Comparison of ENCODE assay signal across 15 cellular contexts in the genomic region with DNA sequence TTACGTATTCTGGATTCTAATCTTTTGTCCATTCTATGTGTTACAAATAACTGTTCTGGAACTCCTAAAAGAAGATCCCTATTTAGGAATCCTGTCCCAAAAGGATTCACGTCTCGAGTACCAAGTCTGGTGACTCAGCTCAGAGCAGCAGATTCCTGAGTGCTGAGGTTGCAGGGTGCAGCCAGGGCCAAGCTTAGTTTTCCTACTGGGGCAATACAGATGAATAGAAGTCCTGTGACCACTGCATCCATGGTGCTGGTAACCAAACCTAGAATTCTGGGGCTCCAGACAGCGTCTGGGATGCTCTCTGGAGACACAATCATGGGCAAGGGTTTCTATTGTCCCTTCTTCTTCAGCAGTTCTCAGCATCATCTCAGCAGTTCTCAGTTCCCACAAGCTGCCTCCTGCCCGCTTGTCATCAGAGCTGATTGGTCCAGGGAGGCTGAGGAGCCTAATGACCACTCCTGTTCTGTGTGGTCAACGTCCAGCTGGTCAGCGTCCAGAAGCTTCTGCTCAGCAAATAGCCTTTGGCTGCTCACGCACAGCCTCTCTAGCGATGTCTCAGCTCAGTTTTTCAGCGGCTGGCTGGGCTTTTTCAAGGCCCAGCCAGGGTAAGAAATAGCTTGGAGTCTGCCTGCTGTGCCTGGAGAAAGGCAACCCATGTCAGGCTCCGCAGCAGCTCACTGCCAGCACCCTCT. TPM values are rescaled to one million over a fixed set of nuclear protein-coding genes. Genes with fewer than 3 reads are reported as not detected.
DNase-seq lines count a peak whose midpoint lies in the region; ATAC-seq and TF ChIP-seq lines count a peak whose summit lies in the region.
"Had no signal": no experiment of that assay in that cellular context is flagged by ENCODE, and none has a peak within 500 bp of the region (broad histone marks: within the 10 kb centered on the region; RNA-seq: fewer than 3 reads in every experiment).

No MANE protein-coding gene starts in this region.

- in situ Hi-C loops in Caki2 (cut with HindIII; ENCODE audit: low pct_unique_long_range_greater_than_20kb, low sequenced_read_pairs) (no loop called here), GM13976 (cut with MboI; ENCODE audit: low sequenced_read_pairs, unreplicated experiment) (no loop called here)

- H3K27ac ChIP-seq in neural progenitor cell = no peak overlapping the region

- no peak overlapping the region for H3K4me3 ChIP-seq in neural progenitor cell

- no peaks in the 10 kb centered on the region for H4K20me1 ChIP-seq in neural progenitor cell (ENCODE audit: low read depth)

- DNase-seq in Caki2 (ENCODE audit: low read depth) (peak; percentile 13), RPMI7951 (ENCODE audit: low read depth) (peak; percentile 83), fibroblast of peridontal ligament (ENCODE audit: extremely low read depth) (peak; percentile 42), neural progenitor cell (ENCODE audit: low spot score) (peak; percentile 23), NCI-H2196 treated with DMSO at 0.1 percent for 48 hours (lab: John Stamatoyannopoulos, UW; ENCODE audit: unreplicated experiment) (no peak), GM13976 (ENCODE audit: low spot score) (no peak)
- no peak for DNase-seq in stimulated activated CD8-positive, alpha-beta memory T cell treated with anti-CD3 and anti-CD28 coated beads, Interleukin-4, amount 100 ng/mL, for 48 hours
- DNase-seq: activated CD8-positive, alpha-beta memory T cell treated with anti-CD3 and anti-CD28 coated beads, Interleukin-2, amount 50 U/mL, for 4 hours; CD8-positive, alpha-beta T cell; NCI-H1105; stimulated activated CD4-positive, alpha-beta T cell treated with anti-CD3 and anti-CD28 coated beads, Interleukin-2, amount 100 ng/mL, for 48 hours had no signal

- TF ChIP-seq CTCF in neural progenitor cell (IDR thresholded peaks at IDR 0.05) (no peak), GM13976 (IDR thresholded peaks at IDR 0.05; ENCODE audit: borderline replicate concordance, control extremely low read depth, extremely low read depth, insufficient read depth, missing control alignments) (no peak)

- no peak overlapping the region for H3K4me3 Mint-ChIP-seq in neural progenitor cell
- H3K4me3 Mint-ChIP-seq: CD8-positive, alpha-beta T cell; memory B cell had no signal

- no peaks in the 10 kb centered on the region for H3K36me3 Mint-ChIP-seq in neural progenitor cell
- H3K36me3 Mint-ChIP-seq: CD8-positive, alpha-beta T cell; memory B cell had no signal

- H3K9me3 ChIP-seq in neural progenitor cell (ENCODE audit: low read depth) = no peaks in the 10 kb centered on the region

- H3K9ac ChIP-seq in neural progenitor cell = no peak overlapping the region

- H3K4me1 Mint-ChIP-seq in neural progenitor cell = peaks cover 20% of the 10 kb centered on the region

- peaks cover 10% of the 10 kb centered on the region for H3K4me1 ChIP-seq in neural progenitor cell

- H3K9me3 Mint-ChIP-seq in neural progenitor cell = no peaks in the 10 kb centered on the region
- H3K9me3 Mint-ChIP-seq: CD8-positive, alpha-beta T cell; memory B cell had no signal

- H3K27ac Mint-ChIP-seq in neural progenitor cell = peak overlapping the region; percentile 37
- H3K27ac Mint-ChIP-seq: CD8-positive, alpha-beta T cell; memory B cell had no signal

- no peaks in the 10 kb centered on the region for H3K79me2 ChIP-seq in neural progenitor cell (ENCODE audit: low read depth)

- H3F3A ChIP-seq in neural progenitor cell (ENCODE audit: low read depth) = peaks cover 11% of the 10 kb centered on the region

- H3K27me3 ChIP-seq in neural progenitor cell = no peaks in the 10 kb centered on the region

- no peak overlapping the region for H3K4me2 ChIP-seq in neural progenitor cell

- H3K27me3 Mint-ChIP-seq in neural progenitor cell (ENCODE audit: insufficient read depth, low read depth) = no peaks in the 10 kb centered on the region

- H2AFZ ChIP-seq in neural progenitor cell (replicated peaks) = peak overlapping the region; percentile 51

- H3K36me3 ChIP-seq in neural progenitor cell = no peaks in the 10 kb centered on the region

- ATAC-seq in GM21526 (IDR thresholded peaks at IDR 0.05; ENCODE audit: low FRiP score, unreplicated experiment) = no peak
- ATAC-seq: CD8-positive, alpha-beta T cell had no signal

RNA-seq across cellular contexts. Expression of gene C7orf33, which starts 50.4 kb away (rescaled TPM):
- total RNA-seq in Caki2 (2014; rRNA removed; shearing (Covaris generic); ENCODE audit: low replicate concordance) = not detected in 2 replicates
- not detected in 2 replicates for total RNA-seq in RPMI7951 (2014; rRNA removed; shearing (Covaris generic))
- total RNA-seq in neural progenitor cell (ENCODE audit: low replicate concordance) = not detected in 2 replicates
- total RNA-seq: CD8-positive, alpha-beta T cell; dermis microvascular lymphatic vessel endothelial cell; SK-MEL-5 had no signal

Comparison
In these comparisons a context has a peak if more than half of its experiments do, and no peak if none do; other contexts are left out.
1. DNase-seq: peak in Caki2 (single experiment), RPMI7951 (single experiment), fibroblast of peridontal ligament (single experiment) and neural progenitor cell (single experiment); none in stimulated activated CD8-positive, alpha-beta memory T cell treated with anti-CD3 and anti-CD28 coated beads, Interleukin-4, amount 100 ng/mL, for 48 hours (single experiment), NCI-H2196 treated with DMSO at 0.1 percent for 48 hours (single experiment) and GM13976 (single experiment).